Comparison of ENCODE assay signal across 19 cellular contexts in the genomic region with DNA sequence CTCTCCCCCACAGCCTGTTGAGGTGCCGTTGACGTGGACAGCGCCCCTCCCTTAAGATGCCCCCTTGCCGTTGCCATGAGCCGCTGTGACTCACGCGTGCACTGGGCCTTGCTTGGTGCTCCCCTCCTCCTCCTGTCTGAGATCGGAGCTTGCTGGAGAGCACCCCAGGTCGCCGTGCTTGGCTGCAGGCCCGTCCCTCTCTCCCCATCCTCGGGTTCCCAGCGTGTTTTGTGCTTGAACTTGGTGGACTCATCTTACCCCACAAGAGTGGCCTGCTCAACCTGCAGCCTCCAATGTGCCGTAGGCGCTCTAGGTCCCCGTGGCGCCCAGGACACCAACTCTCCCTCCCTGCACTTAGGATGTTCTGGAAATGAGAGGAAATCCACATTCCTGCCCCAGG. TPM values are rescaled to one million over a fixed set of nuclear protein-coding genes. Genes with fewer than 3 reads are reported as not detected.
DNase-seq lines count a peak whose midpoint lies in the region; ATAC-seq and TF ChIP-seq lines count a peak whose summit lies in the region.
"Had no signal": no experiment of that assay in that cellular context is flagged by ENCODE, and none has a peak within 500 bp of the region (broad histone marks: within the 10 kb centered on the region; RNA-seq: fewer than 3 reads in every experiment).

No MANE protein-coding gene starts in this region.

- no peaks in the 10 kb centered on the region for H3K27me3 ChIP-seq in upper lobe of right lung

- TF ChIP-seq CTCF in WTC11 (IDR thresholded peaks at IDR 0.05) (no peak), nephron progenitor cell (IDR thresholded peaks at IDR 0.05) (no peak), upper lobe of right lung (IDR thresholded peaks at IDR 0.05) (no peak), MCF 10A (IDR thresholded peaks at IDR 0.05; ENCODE audit: unreplicated experiment) (no peak)

- H3K4me1 ChIP-seq in upper lobe of right lung = no peaks in the 10 kb centered on the region

- no peaks in the 10 kb centered on the region for H3K9me3 ChIP-seq in upper lobe of right lung

- no peak overlapping the region for H3K4me3 ChIP-seq in upper lobe of right lung
- H3K4me3 ChIP-seq: GM12878 had no signal

- H3K27me3 Mint-ChIP-seq in WTC11 (ENCODE audit: low read depth) (no peaks in the 10 kb centered on the region), nephron progenitor cell (ENCODE audit: low read depth, poor library complexity) (peaks cover 11% of the 10 kb centered on the region), MCF 10A (ENCODE audit: insufficient read depth, unreplicated experiment) (no peaks in the 10 kb centered on the region)
- H3K27me3 Mint-ChIP-seq: CD4-positive, alpha-beta memory T cell had no signal

- no peaks in the 10 kb centered on the region for H3K9me3 Mint-ChIP-seq in WTC11
- no peaks in the 10 kb centered on the region for H3K9me3 Mint-ChIP-seq in nephron progenitor cell
- no peaks in the 10 kb centered on the region for H3K9me3 Mint-ChIP-seq in MCF 10A (ENCODE audit: unreplicated experiment)
- H3K9me3 Mint-ChIP-seq: H9 had no signal

- intact Hi-C loops in upper lobe of right lung (cut with DNase I) (no loop called here), MCF 10A (cut with micrococcal nuclease) (no loop called here)

- H3K4me3 Mint-ChIP-seq in WTC11 = no peak overlapping the region
- H3K4me3 Mint-ChIP-seq in nephron progenitor cell = peak overlapping the region; percentile 19
- no peak overlapping the region for H3K4me3 Mint-ChIP-seq in MCF 10A (ENCODE audit: unreplicated experiment)
- H3K4me3 Mint-ChIP-seq: CD4-positive, alpha-beta memory T cell; H9 had no signal

- H3K27ac Mint-ChIP-seq in WTC11 = no peak overlapping the region
- peak overlapping the region; percentile 65 for H3K27ac Mint-ChIP-seq in nephron progenitor cell
- no peak overlapping the region for H3K27ac Mint-ChIP-seq in MCF 10A (ENCODE audit: low read depth, unreplicated experiment)
- H3K27ac Mint-ChIP-seq: CD4-positive, alpha-beta memory T cell; H9 had no signal

- H3K36me3 ChIP-seq in upper lobe of right lung = peaks cover 19% of the 10 kb centered on the region

- BruUV-seq in MCF 10A (replicated peaks; lab: Mats Ljungman, UMichigan) = no TSS peak

- POLR2A ChIA-PET in WTC11 (lab: Charles Lee) (interaction anchor here (0.6 kb wide), 1 partner anchor 172 kb away, joined by 3 read pairs; no protein-coding TSS in a partner anchor), MCF 10A (lab: Yijun Ruan, JAX) (no interaction called here)

- DNase-seq in WTC11 (ENCODE audit: low spot score) (no peak), iPS-NIHi7 (ENCODE audit: extremely low spot score) (peak; percentile 15), nephron progenitor cell (no peak), upper lobe of right lung (peak; percentile 52), MCF 10A (ENCODE audit: unreplicated experiment) (no peak), cerebellar nuclear complex (lab: John Stamatoyannopoulos, UW) (no peak)
- DNase-seq in activated CD4-positive, alpha-beta T cell treated with anti-CD3 and anti-CD28 coated beads, Interleukin-2, amount 50 U/mL, for 1 hour = no peak
- DNase-seq: C1 segment of cervical spinal cord; CD4-positive, alpha-beta memory T cell; COR-L47; DMS79; EL; GDM1; GOT3; H9 had no signal

- ATAC-seq in WTC11 (0 out of 2 replicates have a peak, but pooled peaks have one; percentile 14), upper lobe of right lung (no peak), GM21576 (IDR thresholded peaks at IDR 0.05; ENCODE audit: unreplicated experiment) (no peak)
- ATAC-seq: GM12878, HCT116 had no signal

- H3K36me3 Mint-ChIP-seq in WTC11 = peaks cover 13% of the 10 kb centered on the region
- H3K36me3 Mint-ChIP-seq in nephron progenitor cell (ENCODE audit: low read depth) = peaks cover 27% of the 10 kb centered on the region
- peaks cover 12% of the 10 kb centered on the region for H3K36me3 Mint-ChIP-seq in MCF 10A (ENCODE audit: insufficient read depth, unreplicated experiment)

- H3K4me1 Mint-ChIP-seq in WTC11 (peaks cover 38% of the 10 kb centered on the region), nephron progenitor cell (peaks cover 42% of the 10 kb centered on the region), MCF 10A (ENCODE audit: insufficient read depth, unreplicated experiment) (no peaks in the 10 kb centered on the region)
- H3K4me1 Mint-ChIP-seq: CD4-positive, alpha-beta memory T cell had no signal

- no peak overlapping the region for H3K27ac ChIP-seq in upper lobe of right lung

- CTCF ChIA-PET in WTC11 (lab: Charles Lee) = interaction anchor here (0.7 to 1.2 kb wide), 3 partner anchors 10 to 50 kb away, joined by 3 to 7 read pairs (median 3); no protein-coding TSS in a partner anchor
- CTCF ChIA-PET in MCF 10A (lab: Yijun Ruan, JAX) = interaction anchor here (1.2 kb wide), 1 partner anchor 9 kb away, joined by 3 read pairs; no protein-coding TSS in a partner anchor

TF ChIP-seq in WTC11, 78 proteins besides CTCF, POLR2A, EP300 and RAD21:
- TF ChIP-seq, protein P1, sequence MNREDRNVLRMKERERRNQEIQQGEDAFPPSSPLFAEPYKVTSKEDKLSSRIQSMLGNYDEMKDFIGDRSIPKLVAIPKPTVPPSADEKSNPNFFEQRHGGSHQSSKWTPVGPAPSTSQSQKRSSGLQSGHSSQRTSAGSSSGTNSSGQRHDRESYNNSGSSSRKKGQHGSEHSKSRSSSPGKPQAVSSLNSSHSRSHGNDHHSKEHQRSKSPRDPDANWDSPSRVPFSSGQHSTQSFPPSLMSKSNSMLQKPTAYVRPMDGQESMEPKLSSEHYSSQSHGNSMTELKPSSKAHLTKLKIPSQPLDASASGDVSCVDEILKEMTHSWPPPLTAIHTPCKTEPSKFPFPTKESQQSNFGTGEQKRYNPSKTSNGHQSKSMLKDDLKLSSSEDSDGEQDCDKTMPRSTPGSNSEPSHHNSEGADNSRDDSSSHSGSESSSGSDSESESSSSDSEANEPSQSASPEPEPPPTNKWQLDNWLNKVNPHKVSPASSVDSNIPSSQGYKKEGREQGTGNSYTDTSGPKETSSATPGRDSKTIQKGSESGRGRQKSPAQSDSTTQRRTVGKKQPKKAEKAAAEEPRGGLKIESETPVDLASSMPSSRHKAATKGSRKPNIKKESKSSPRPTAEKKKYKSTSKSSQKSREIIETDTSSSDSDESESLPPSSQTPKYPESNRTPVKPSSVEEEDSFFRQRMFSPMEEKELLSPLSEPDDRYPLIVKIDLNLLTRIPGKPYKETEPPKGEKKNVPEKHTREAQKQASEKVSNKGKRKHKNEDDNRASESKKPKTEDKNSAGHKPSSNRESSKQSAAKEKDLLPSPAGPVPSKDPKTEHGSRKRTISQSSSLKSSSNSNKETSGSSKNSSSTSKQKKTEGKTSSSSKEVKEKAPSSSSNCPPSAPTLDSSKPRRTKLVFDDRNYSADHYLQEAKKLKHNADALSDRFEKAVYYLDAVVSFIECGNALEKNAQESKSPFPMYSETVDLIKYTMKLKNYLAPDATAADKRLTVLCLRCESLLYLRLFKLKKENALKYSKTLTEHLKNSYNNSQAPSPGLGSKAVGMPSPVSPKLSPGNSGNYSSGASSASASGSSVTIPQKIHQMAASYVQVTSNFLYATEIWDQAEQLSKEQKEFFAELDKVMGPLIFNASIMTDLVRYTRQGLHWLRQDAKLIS (CRISPR knock-in tag; IDR thresholded peaks at IDR 0.05; ENCODE audit: borderline replicate concordance) = no peak
- TF ChIP-seq FOXP1 (CRISPR knock-in tag; IDR thresholded peaks at IDR 0.05; ENCODE audit: borderline replicate concordance) = peak; percentile 22; the same call in 1 of the 2 replicates

RNA-seq across cellular contexts. Expression of a gene that starts 39.9 kb away (rescaled TPM):
- total RNA-seq in WTC11 (2021) (15.3 to 25.6 TPM (median 19.1 TPM) in 3 replicates), upper lobe of right lung (not detected), MCF 10A (2022) (not detected in 2 replicates)
- total RNA-seq: A673; CD4-positive, alpha-beta memory T cell; GM12878 had no signal

Comparison
In these comparisons a context has a peak if more than half of its experiments do, and no peak if none do; other contexts are left out.
1. DNase-seq: peak in iPS-NIHi7 (single experiment) and upper lobe of right lung (single experiment); none in WTC11 (single experiment), nephron progenitor cell (single experiment), MCF 10A (single experiment), cerebellar nuclear complex (0 of 2) and activated CD4-positive, alpha-beta T cell treated with anti-CD3 and anti-CD28 coated beads, Interleukin-2, amount 50 U/mL, for 1 hour (single experiment).
2. RNA of a gene that starts 39.9 kb away (total RNA-seq): 15.3 to 25.6 TPM in WTC11; not detected in upper lobe of right lung (single experiment) and not detected in MCF 10A; every median in the first group is over 10 times any median in the second.